Comparison of ENCODE assay signal across 23 cellular contexts in genomic region chr5:174336479-174336878, GRCh38.
DNase-seq lines count a peak whose midpoint lies in the region; ATAC-seq, FAIRE-seq and TF ChIP-seq lines count a peak whose summit lies in the region.
"Had no signal": no experiment of that assay in that cellular context is flagged by ENCODE, and none has a peak within 500 bp of the region (broad histone marks: within the 10 kb centered on the region; RNA-seq: fewer than 3 reads in every experiment).

No MANE protein-coding gene starts in this region.

- TF ChIP-seq CTCF in astrocyte (IDR thresholded peaks at IDR 0.05; ENCODE audit: insufficient read depth, low read depth, low read length): no peak
- no peak for TF ChIP-seq CTCF in neural progenitor cell (IDR thresholded peaks at IDR 0.05)
- TF ChIP-seq CTCF in esophagus squamous epithelium (IDR thresholded peaks at IDR 0.05): no peak

- H3K4me1 ChIP-seq in astrocyte (ENCODE audit: insufficient read depth, low read length): peaks cover 17% of the 10 kb centered on the region
- H3K4me1 ChIP-seq in neural progenitor cell: peaks cover 22% of the 10 kb centered on the region
- H3K4me1 ChIP-seq in esophagus squamous epithelium: no peaks in the 10 kb centered on the region
- H3K4me1 ChIP-seq: Peyer's patch, SJCRH30 had no signal

- H3K9ac ChIP-seq in astrocyte (ENCODE audit: low read length) (peak overlapping the region; percentile 14), neural progenitor cell (no peak overlapping the region)

- H3K27ac Mint-ChIP-seq in astrocyte (ENCODE audit: unreplicated experiment) (peak overlapping the region; percentile 62), neural progenitor cell (peak overlapping the region; percentile 85)
- H3K27ac Mint-ChIP-seq: B cell, CD14-positive monocyte had no signal

- H3K4me2 ChIP-seq in astrocyte (ENCODE audit: low read length) (peak overlapping the region; percentile 40), neural progenitor cell (no peak overlapping the region)

- H2AFZ ChIP-seq in astrocyte (ENCODE audit: low read depth, low read length) (no peak overlapping the region), neural progenitor cell (replicated peaks) (no peak overlapping the region)

- no peak for TF ChIP-seq POLR2A in GM12891 (IDR thresholded peaks at IDR 0.05; ENCODE audit: low read depth, low read length)
- TF ChIP-seq POLR2A in esophagus squamous epithelium (IDR thresholded peaks at IDR 0.05): no peak

- peak overlapping the region; percentile 2 for H3K27ac ChIP-seq in astrocyte (ENCODE audit: low read depth, low read length)
- no peak overlapping the region for H3K27ac ChIP-seq in neural progenitor cell
- H3K27ac ChIP-seq in esophagus squamous epithelium: no peak overlapping the region
- H3K27ac ChIP-seq: Peyer's patch, SJCRH30 had no signal

- FAIRE-seq in GM12891 (lab: Jason Lieb, UNC) (no peak), astrocyte (lab: Jason Lieb, UNC) (no peak)
- FAIRE-seq: A204.1, D721Med, HepG2, K562 had no signal

- DNase-seq in GM12891 (ENCODE audit: insufficient read length, low spot score) (no peak), M059J (ENCODE audit: low read depth) (peak; percentile 56), astrocyte (ENCODE audit: low read depth) (no peak), neural progenitor cell (ENCODE audit: low spot score) (no peak), NCI-H1436 (lab: John Stamatoyannopoulos, UW) (no peak), esophagus squamous epithelium (lab: John Stamatoyannopoulos, UW) (no peak), DMS153 (lab: John Stamatoyannopoulos, UW) (no peak)
- DNase-seq: NCI-H1092 treated with DMSO at 0.1 percent for 48 hours; NCI-H146; NCI-H2029; NCI-H345; NCI-H524; NCI-H774; NK-92 treated with Interleukin-12 subunit alpha and Interleukin-12 subunit beta, amount 100 ng/mL, for 24 hours; Peyer's patch; SJCRH30 had no signal

- H3K9me3 Mint-ChIP-seq in astrocyte (ENCODE audit: unreplicated experiment) (peaks cover 2% of the 10 kb centered on the region), neural progenitor cell (peaks cover 2% of the 10 kb centered on the region)
- H3K9me3 Mint-ChIP-seq: CD14-positive monocyte had no signal

- intact Hi-C loops in esophagus squamous epithelium (cut with DNase I): no loop called here

- no peak for ATAC-seq in GM18520 (IDR thresholded peaks at IDR 0.05; ENCODE audit: unreplicated experiment)
- ATAC-seq: K562 had no signal

- H3K27me3 ChIP-seq in astrocyte (ENCODE audit: insufficient read depth, low read length): no peaks in the 10 kb centered on the region
- no peaks in the 10 kb centered on the region for H3K27me3 ChIP-seq in neural progenitor cell
- H3K27me3 ChIP-seq in esophagus squamous epithelium: peaks cover 0 to 80% (median 0%) of the 10 kb centered on the region in 4 donors
- H3K27me3 ChIP-seq: Peyer's patch had no signal

- H3K4me3 Mint-ChIP-seq in astrocyte (ENCODE audit: unreplicated experiment) (no peak overlapping the region), neural progenitor cell (peak overlapping the region; percentile 33)
- H3K4me3 Mint-ChIP-seq: B cell, CD14-positive monocyte had no signal

- H3F3A ChIP-seq in neural progenitor cell (ENCODE audit: low read depth): peaks cover 18% of the 10 kb centered on the region

- WGBS in esophagus squamous epithelium, 2 donors: 56 to 65% methylated on average over 5 of the region's 5 CpGs

- H3K36me3 Mint-ChIP-seq in astrocyte (ENCODE audit: low read depth, unreplicated experiment): peaks cover 1% of the 10 kb centered on the region
- H3K36me3 Mint-ChIP-seq in neural progenitor cell: no peaks in the 10 kb centered on the region
- H3K36me3 Mint-ChIP-seq: CD14-positive monocyte had no signal

- no peaks in the 10 kb centered on the region for H3K36me3 ChIP-seq in astrocyte (ENCODE audit: insufficient read depth, low read length)
- no peaks in the 10 kb centered on the region for H3K36me3 ChIP-seq in neural progenitor cell
- no peaks in the 10 kb centered on the region for H3K36me3 ChIP-seq in esophagus squamous epithelium
- H3K36me3 ChIP-seq: Peyer's patch, SJCRH30 had no signal

- H3K27me3 Mint-ChIP-seq in astrocyte (ENCODE audit: low read depth, unreplicated experiment) (peaks cover 12% of the 10 kb centered on the region), neural progenitor cell (ENCODE audit: insufficient read depth, low read depth) (peaks cover 17% of the 10 kb centered on the region)

- no peaks in the 10 kb centered on the region for H3K9me3 ChIP-seq in astrocyte (ENCODE audit: insufficient read depth, low read depth, low read length)
- H3K9me3 ChIP-seq in neural progenitor cell (ENCODE audit: low read depth): no peaks in the 10 kb centered on the region
- no peaks in the 10 kb centered on the region for H3K9me3 ChIP-seq in esophagus squamous epithelium
- H3K9me3 ChIP-seq: Peyer's patch, SJCRH30 had no signal

- H3K79me2 ChIP-seq in astrocyte (ENCODE audit: insufficient read depth, low read length) (no peaks in the 10 kb centered on the region), neural progenitor cell (ENCODE audit: low read depth) (no peaks in the 10 kb centered on the region)

- H3K4me1 Mint-ChIP-seq in astrocyte (ENCODE audit: low read depth, unreplicated experiment): peaks cover 26% of the 10 kb centered on the region
- peaks cover 52% of the 10 kb centered on the region for H3K4me1 Mint-ChIP-seq in neural progenitor cell
- H3K4me1 Mint-ChIP-seq: B cell, CD14-positive monocyte had no signal

- H4K20me1 ChIP-seq in astrocyte (ENCODE audit: insufficient read depth, low read length): no peaks in the 10 kb centered on the region
- H4K20me1 ChIP-seq in neural progenitor cell (ENCODE audit: low read depth): no peaks in the 10 kb centered on the region

- H3K4me3 ChIP-seq in astrocyte (ENCODE audit: insufficient read depth, low read depth, low read length) (no peak overlapping the region), neural progenitor cell (no peak overlapping the region), esophagus squamous epithelium (no peak overlapping the region)
- H3K4me3 ChIP-seq: K562, Peyer's patch, SJCRH30 had no signal

TF ChIP-seq in GM12891, 5 proteins besides CTCF, POLR2A, EP300 and RAD21:
- TF ChIP-seq PAX5 (IDR thresholded peaks at IDR 0.05; ENCODE audit: insufficient read depth, low read length, severe bottlenecking) (no peak), SPI1 (IDR thresholded peaks at IDR 0.05; ENCODE audit: low read depth, low read length) (peak; percentile 79)
